In the genomic region with DNA sequence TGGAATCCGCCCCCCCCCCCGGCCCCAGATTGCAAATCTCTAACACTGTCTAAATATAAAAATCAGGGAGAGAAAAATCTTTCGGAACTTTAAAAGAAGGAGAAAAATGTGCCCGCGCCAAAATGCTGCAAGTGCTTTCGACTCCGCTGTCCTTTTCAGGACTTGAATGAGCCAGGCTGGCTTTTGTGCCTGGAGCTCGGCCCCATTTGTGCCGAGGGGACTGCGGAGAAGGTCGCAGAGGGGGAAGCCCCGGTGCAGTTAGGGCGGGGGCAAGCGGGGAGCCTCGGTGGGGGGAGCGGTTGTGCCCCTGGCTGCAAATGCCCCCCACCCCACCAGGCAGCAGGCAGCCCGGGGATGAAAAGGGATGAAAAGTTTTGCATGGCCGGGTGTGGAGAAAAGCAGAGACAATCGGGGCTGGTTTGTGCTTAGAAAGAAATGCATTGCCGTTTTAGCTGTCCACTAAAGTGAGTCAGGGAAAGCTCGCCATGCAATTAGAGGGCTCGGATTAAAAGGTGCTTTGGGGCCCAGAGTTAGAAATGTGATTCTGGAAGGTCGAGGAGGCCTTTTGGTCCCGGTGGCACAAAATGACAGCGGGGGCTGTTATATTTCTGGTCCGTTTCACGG, we compare ENCODE assay signal across 8 cellular contexts. TPM values are rescaled to one million over a fixed set of nuclear protein-coding genes. Genes with fewer than 3 reads are reported as not detected.
DNase-seq lines count a peak whose midpoint lies in the region; ATAC-seq and TF ChIP-seq lines count a peak whose summit lies in the region.

No MANE protein-coding gene starts in this region.

- in situ Hi-C loops in astrocyte of the spinal cord (cut with HindIII; ENCODE audit: low sequenced_read_pairs), result no loop called here

- peak overlapping the region; percentile 24 for H3K4me2 ChIP-seq in mesenchymal stem cell (ENCODE audit: low read length, poor library complexity, severe bottlenecking)

- POLR2A ChIA-PET in AG04449 (lab: Yijun Ruan, JAX), result interaction anchor here (0.9 kb wide), 1 partner anchor 193 kb away, joined by 3 read pairs; no protein-coding TSS in a partner anchor

- ATAC-seq in HG02840 (IDR thresholded peaks at IDR 0.05; ENCODE audit: low FRiP score, unreplicated experiment) (no peak), GM18858 (IDR thresholded peaks at IDR 0.05; ENCODE audit: unreplicated experiment) (no peak), GM18517 (IDR thresholded peaks at IDR 0.05; ENCODE audit: unreplicated experiment) (no peak)

- H3K14ac ChIP-seq in mesenchymal stem cell (ENCODE audit: low read length in 2 of 2), result no peak overlapping the region

- no peaks in the 10 kb centered on the region for H3K79me1 ChIP-seq in mesenchymal stem cell (replicated peaks; ENCODE audit: low read length, poor library complexity, severe bottlenecking)

- H3K36me3 ChIP-seq in mesenchymal stem cell (ENCODE audit: control insufficient read depth in 1 of 2, insufficient read depth in 2 of 2, low read depth in 1 of 2, low read length in 2 of 2), result no peaks in the 10 kb centered on the region

- H3K23ac ChIP-seq in mesenchymal stem cell (ENCODE audit: low read length in 2 of 2), result peak overlapping the region in 1 of 2 experiments; percentile 23

- no peak overlapping the region for H2AFZ ChIP-seq in mesenchymal stem cell (ENCODE audit: low read depth, low read length)

- H3K4me3 ChIP-seq in AG04449 (ENCODE audit: low read depth, low read length), result peak overlapping the region; percentile 54
- H3K4me3 ChIP-seq in astrocyte of the spinal cord (ENCODE audit: low read depth, low read length), result no peak overlapping the region
- peak overlapping the region in 1 of 2 experiments; percentile 53 for H3K4me3 ChIP-seq in mesenchymal stem cell (ENCODE audit: insufficient read depth in 1 of 2, low read depth in 1 of 2, low read length in 2 of 2)

- no peak overlapping the region for H2BK15ac ChIP-seq in mesenchymal stem cell (ENCODE audit: low read depth, poor library complexity, severe bottlenecking)

- no peak overlapping the region for H3K18ac ChIP-seq in mesenchymal stem cell (ENCODE audit: low read depth in 1 of 2, low read length in 2 of 2)

- DNase-seq in AG04449 (ENCODE audit: low read depth, low spot score) (no peak), DMS53 (lab: John Stamatoyannopoulos, UW) (peak; percentile 64), astrocyte of the spinal cord (ENCODE audit: low read depth, low spot score) (peak; percentile 20), mesenchymal stem cell (peak; percentile 23), NCI-H2227 treated with DMSO at 0.1 percent for 48 hours (lab: John Stamatoyannopoulos, UW) (no peak)

- no peak overlapping the region for H2AK5ac ChIP-seq in mesenchymal stem cell (ENCODE audit: low read length, severe bottlenecking)

- TF ChIP-seq CTCF in AG04449 (IDR thresholded peaks at IDR 0.05; ENCODE audit: insufficient read depth, low read length, missing control alignments) (no peak), astrocyte of the spinal cord (IDR thresholded peaks at IDR 0.05; ENCODE audit: low read depth, low read length) (no peak)

- H3K4me1 ChIP-seq in mesenchymal stem cell (ENCODE audit: control insufficient read depth, insufficient read depth, low read depth, low read length), result peaks cover 43% of the 10 kb centered on the region

- 8% methylated on average over 25 of the region's 27 CpGs for WGBS in mesenchymal stem cell

- H3K9ac ChIP-seq in mesenchymal stem cell (ENCODE audit: low read length), result no peak overlapping the region

- no peak overlapping the region for H2BK5ac ChIP-seq in mesenchymal stem cell (ENCODE audit: low read depth, low read length, poor library complexity, severe bottlenecking)

- no peak overlapping the region for H2BK120ac ChIP-seq in mesenchymal stem cell (ENCODE audit: low read depth, low read length)

- no peaks in the 10 kb centered on the region for H3K9me3 ChIP-seq in mesenchymal stem cell (ENCODE audit: control insufficient read depth, low read length)

- H3K4ac ChIP-seq in mesenchymal stem cell (ENCODE audit: low read depth in 1 of 2, low read length in 2 of 2), result no peak overlapping the region

- H4K8ac ChIP-seq in mesenchymal stem cell (ENCODE audit: low read length), result no peak overlapping the region

- H3K27ac ChIP-seq in mesenchymal stem cell (ENCODE audit: low read length, poor library complexity, severe bottlenecking), result no peak overlapping the region

- H3K27me3 ChIP-seq in mesenchymal stem cell (ENCODE audit: control insufficient read depth in 1 of 2, insufficient read depth in 1 of 2, low read length in 2 of 2), result peaks cover 70 to 73% of the 10 kb centered on the region in 2 experiments

- CTCF ChIA-PET in AG04449 (lab: Yijun Ruan, JAX), result interaction anchor here (1.0 to 16.6 kb wide), 5 partner anchors 10 to 348 kb away, joined by 3 to 576 read pairs (median 4); no protein-coding TSS in a partner anchor

- H2BK12ac ChIP-seq in mesenchymal stem cell (ENCODE audit: low read length in 2 of 2), result no peak overlapping the region

- no peak overlapping the region for H4K91ac ChIP-seq in mesenchymal stem cell (ENCODE audit: low read length)

RNA-seq across cellular contexts. Expression of a gene that starts 1.6 kb away (rescaled TPM):
- polyA plus RNA-seq in mesenchymal stem cell (2013, experiment 1 of 2), result 0.01 TPM
- 0.01 TPM for polyA plus RNA-seq in mesenchymal stem cell (2013, experiment 2 of 2)

Comparison
In these comparisons a context has a peak if more than half of its experiments do, and no peak if none do; other contexts are left out.
1. DNase-seq: peak in DMS53 (single experiment), astrocyte of the spinal cord (single experiment) and mesenchymal stem cell (single experiment); none in AG04449 (single experiment) and NCI-H2227 treated with DMSO at 0.1 percent for 48 hours (single experiment).